In genomic region chr7:39926111-39926510, GRCh38 we compare ENCODE assay signal across 34 cellular contexts. TPM values are rescaled to one million over a fixed set of nuclear protein-coding genes. Genes with fewer than 3 reads are reported as not detected.
DNase-seq lines count a peak whose midpoint lies in the region; ATAC-seq, FAIRE-seq and TF ChIP-seq lines count a peak whose summit lies in the region.
"Had no signal": no experiment of that assay in that cellular context is flagged by ENCODE, and none has a peak within 500 bp of the region (broad histone marks: within the 10 kb centered on the region; RNA-seq: fewer than 3 reads in every experiment).

No MANE protein-coding gene starts in this region.

- H3F3A ChIP-seq in PC-3 (ENCODE audit: low read length, unreplicated experiment): no peaks in the 10 kb centered on the region

- POLR2A ChIA-PET in PC-3 (lab: Charles Lee; ENCODE audit: unreplicated experiment): no interaction called here

- H3K4me2 ChIP-seq in PC-3 (ENCODE audit: low read length): no peak overlapping the region
- H3K4me2 ChIP-seq: A549; BLaER1; BLaER1 treated with 17β-estradiol and CSF1 and Interleukin-3, amounts not matched to agents 10 nM and 100 nM had no signal

- intact Hi-C loops in esophagus squamous epithelium (cut with DNase I) (no loop called here), PC-3 (cut with micrococcal nuclease) (no loop called here), left lung (cut with DNase I) (no loop called here)

- H3K79me2 ChIP-seq in PC-3 (ENCODE audit: low read length): no peaks in the 10 kb centered on the region

- BruUV-seq in PC-3 (replicated peaks; lab: Mats Ljungman, UMichigan): no TSS peak

- no peaks in the 10 kb centered on the region for H4K20me1 ChIP-seq in PC-3 (ENCODE audit: low read length)
- H4K20me1 ChIP-seq: BLaER1; BLaER1 treated with 17β-estradiol and CSF1 and Interleukin-3, amounts not matched to agents 10 nM and 100 nM had no signal

- DNase-seq in bronchial epithelial cell (ENCODE audit: low read depth) (peak; percentile 31), epithelial cell of esophagus (ENCODE audit: low read depth) (peak; percentile 54), esophagus squamous epithelium (lab: John Stamatoyannopoulos, UW) (no peak), SJCRH30 (no peak), PC-3 (no peak), left lung (no peak)
- no peak for DNase-seq in activated T-cell treated with anti-CD3 and anti-CD28 coated beads, Interleukin-2, amount 50 U/mL, for 1 hour
- DNase-seq: 8988T; ACHN; AML-193; BE2C; C1 segment of cervical spinal cord; Caco-2; Calu3; CD4-positive, alpha-beta memory T cell; CD4-positive, alpha-beta T cell; CD4-positive, CD25-positive, alpha-beta regulatory T cell; CD8-positive, alpha-beta memory T cell; CD8-positive, alpha-beta T cell; COR-L47; DMS 273 treated with DMSO at 0.1 percent for 48 hours; DMS153; DMS53; DMS79; DMS79 treated with DMSO at 0.1 percent for 48 hours; DND-41; EL had no signal

- H3K4me1 ChIP-seq in esophagus squamous epithelium (peaks cover 4 to 50% (median 5%) of the 10 kb centered on the region in 3 donors), SJCRH30 (peaks cover 29% of the 10 kb centered on the region), PC-3 (ENCODE audit: insufficient read depth, low read length) (no peaks in the 10 kb centered on the region), left lung (no peaks in the 10 kb centered on the region)
- H3K4me1 ChIP-seq: A549; BE2C; BLaER1; BLaER1 treated with 17β-estradiol and CSF1 and Interleukin-3, amounts not matched to agents 10 nM and 100 nM; Caco-2 had no signal

- H3K27ac ChIP-seq in esophagus squamous epithelium: peak overlapping the region in 3 of 4 donors; percentile 76 to 84 (median 79)
- H3K27ac ChIP-seq in SJCRH30: no peak overlapping the region
- no peak overlapping the region for H3K27ac ChIP-seq in PC-3 (ENCODE audit: low read length)
- H3K27ac ChIP-seq in left lung: no peak overlapping the region
- H3K27ac ChIP-seq: 22Rv1; A549; BLaER1; BLaER1 treated with 17β-estradiol and CSF1 and Interleukin-3, amounts not matched to agents 10 nM and 100 nM; C4-2B had no signal

- TF ChIP-seq CTCF in bronchial epithelial cell (IDR thresholded peaks at IDR 0.05; ENCODE audit: insufficient read depth, low read length, severe bottlenecking) (no peak), epithelial cell of esophagus (IDR thresholded peaks at IDR 0.05; ENCODE audit: insufficient read depth, low read depth, low read length, missing control alignments) (no peak), esophagus squamous epithelium (IDR thresholded peaks at IDR 0.05) (no peak), PC-3 (conservative IDR thresholded peaks at IDR 0.05; ENCODE audit: low read depth, low read length) (no peak), left lung (IDR thresholded peaks at IDR 0.05) (no peak)

- ATAC-seq in esophagus mucosa: peak; percentile 75
- ATAC-seq in PC-3: no peak
- no peak for ATAC-seq in left lung
- ATAC-seq: A549; CD8-positive, alpha-beta T cell had no signal

- no peaks in the 10 kb centered on the region for H3K9me2 ChIP-seq in PC-3 (replicated peaks; ENCODE audit: low read length)

- TF ChIP-seq POLR2A in esophagus squamous epithelium (IDR thresholded peaks at IDR 0.05): no peak

- H3K27me3 ChIP-seq in bronchial epithelial cell (ENCODE audit: control insufficient read depth, insufficient read depth, low read length) (no peaks in the 10 kb centered on the region), esophagus squamous epithelium (no peaks in the 10 kb centered on the region), SJCRH30 (no peaks in the 10 kb centered on the region), PC-3 (ENCODE audit: low read length) (peaks cover 3% of the 10 kb centered on the region; the same call in 1 of the 2 replicates), left lung (no peaks in the 10 kb centered on the region)
- H3K27me3 ChIP-seq: BLaER1; BLaER1 treated with 17β-estradiol and CSF1 and Interleukin-3, amounts not matched to agents 10 nM and 100 nM had no signal

- FAIRE-seq in bronchial epithelial cell (lab: Jason Lieb, UNC): no peak
- FAIRE-seq: A204.1, A549 had no signal

- H3K36me3 ChIP-seq in bronchial epithelial cell (ENCODE audit: control insufficient read depth, insufficient read depth, low read length): no peaks in the 10 kb centered on the region
- H3K36me3 ChIP-seq in esophagus squamous epithelium: no peaks in the 10 kb centered on the region
- no peaks in the 10 kb centered on the region for H3K36me3 ChIP-seq in SJCRH30
- H3K36me3 ChIP-seq in PC-3 (ENCODE audit: low read depth, low read length): no peaks in the 10 kb centered on the region
- no peaks in the 10 kb centered on the region for H3K36me3 ChIP-seq in left lung
- H3K36me3 ChIP-seq: BE2C; BLaER1; BLaER1 treated with 17β-estradiol and CSF1 and Interleukin-3, amounts not matched to agents 10 nM and 100 nM had no signal

- no peak overlapping the region for H3K4me3 ChIP-seq in bronchial epithelial cell (ENCODE audit: low read depth, low read length)
- H3K4me3 ChIP-seq in epithelial cell of esophagus (ENCODE audit: low read length): no peak overlapping the region
- no peak overlapping the region for H3K4me3 ChIP-seq in esophagus squamous epithelium
- H3K4me3 ChIP-seq in SJCRH30: no peak overlapping the region
- H3K4me3 ChIP-seq in PC-3 (ENCODE audit: low read length): no peak overlapping the region
- H3K4me3 ChIP-seq in left lung: no peak overlapping the region
- H3K4me3 ChIP-seq: A549; BLaER1; BLaER1 treated with 17β-estradiol and CSF1 and Interleukin-3, amounts not matched to agents 10 nM and 100 nM had no signal

- CTCF ChIA-PET in PC-3 (lab: Charles Lee): no interaction called here

- H3K9ac ChIP-seq in PC-3 (ENCODE audit: low read length): no peak overlapping the region
- H3K9ac ChIP-seq: BLaER1; BLaER1 treated with 17β-estradiol and CSF1 and Interleukin-3, amounts not matched to agents 10 nM and 100 nM had no signal

- no peaks in the 10 kb centered on the region for H3K9me3 ChIP-seq in esophagus squamous epithelium
- no peaks in the 10 kb centered on the region for H3K9me3 ChIP-seq in SJCRH30 (replicated peaks)
- H3K9me3 ChIP-seq in PC-3 (ENCODE audit: low read length): no peaks in the 10 kb centered on the region
- H3K9me3 ChIP-seq in left lung: no peaks in the 10 kb centered on the region
- H3K9me3 ChIP-seq: A549, BE2C, BLaER1, Caco-2 had no signal

- H2AFZ ChIP-seq in PC-3 (ENCODE audit: low read length): no peak overlapping the region

RNA-seq across cellular contexts. Expression of gene CDK13, which starts 23.9 kb away (rescaled TPM):
- total RNA-seq in bronchial epithelial cell (50.3 and 65.2 TPM in 2 replicates), esophagus mucosa (34.6 TPM), esophagus squamous epithelium (10 to 100 TPM; 46.0 to 99.8 (median 66.0) TPM), PC-3 (2014; rRNA removed) (34.9 and 37.1 TPM in 2 replicates), left lung (10 to 100 TPM; 38.0 to 43.2 TPM)
- 55.8 and 70.5 TPM in 2 replicates for total RNA-seq in SJCRH30 (2014; rRNA removed; shearing (Covaris generic))

Comparison
In these comparisons a context has a peak if more than half of its experiments do, and no peak if none do; other contexts are left out.
1. DNase-seq: peak in bronchial epithelial cell (single experiment) and epithelial cell of esophagus (single experiment); none in esophagus squamous epithelium (single experiment), SJCRH30 (0 of 2), PC-3 (single experiment), activated T-cell treated with anti-CD3 and anti-CD28 coated beads, Interleukin-2, amount 50 U/mL, for 1 hour (single experiment) and left lung (0 of 2).
2. H3K27ac ChIP-seq: peak in esophagus squamous epithelium (3 of 4); none in SJCRH30 (single experiment), PC-3 (single experiment) and left lung (0 of 2).